8 cellular contexts compared by ENCODE assay signal in genomic region chr3:16841906-16842709, GRCh38. TPM values are rescaled to one million over a fixed set of nuclear protein-coding genes. Genes with fewer than 3 reads are reported as not detected.
DNase-seq lines count a peak whose midpoint lies in the region; ATAC-seq and TF ChIP-seq lines count a peak whose summit lies in the region.

No MANE protein-coding gene starts in this region.

- H3K9me3 ChIP-seq in stomach, result no peaks in the 10 kb centered on the region

- H3K4me3 Mint-ChIP-seq in activated naive CD4-positive, alpha-beta T cell treated with anti-CD3 and anti-CD28 coated beads for 36 hours, result peak overlapping the region; percentile 72
- H3K4me3 Mint-ChIP-seq in naive B cell, result peak overlapping the region; percentile 28 to 87 (median 79)

- no peaks in the 10 kb centered on the region for H3K9me3 Mint-ChIP-seq in activated naive CD4-positive, alpha-beta T cell treated with anti-CD3 and anti-CD28 coated beads for 36 hours
- no peaks in the 10 kb centered on the region for H3K9me3 Mint-ChIP-seq in naive B cell

- TF ChIP-seq EP300 in stomach (IDR thresholded peaks at IDR 0.05), result no peak

- TF ChIP-seq CTCF in stomach (IDR thresholded peaks at IDR 0.05), result no peak

- H3K27me3 ChIP-seq in stomach, result no peaks in the 10 kb centered on the region

- peak overlapping the region; percentile 93 for H3K27ac Mint-ChIP-seq in activated naive CD4-positive, alpha-beta T cell treated with anti-CD3 and anti-CD28 coated beads for 36 hours
- peak overlapping the region; percentile 96 to 99 (median 98) for H3K27ac Mint-ChIP-seq in naive B cell

- H3K4me1 Mint-ChIP-seq in activated naive CD4-positive, alpha-beta T cell treated with anti-CD3 and anti-CD28 coated beads for 36 hours (ENCODE audit: low read depth), result peaks cover 71% of the 10 kb centered on the region
- peaks cover 48 to 58% (median 54%) of the 10 kb centered on the region in 3 donors for H3K4me1 Mint-ChIP-seq in naive B cell

- H3K36me3 Mint-ChIP-seq in activated naive CD4-positive, alpha-beta T cell treated with anti-CD3 and anti-CD28 coated beads for 36 hours (ENCODE audit: low read depth), result no peaks in the 10 kb centered on the region
- no peaks in the 10 kb centered on the region for H3K36me3 Mint-ChIP-seq in naive B cell

- H3K27ac ChIP-seq in stomach, result peak overlapping the region; percentile 56 to 86 (median 65)

- peak; percentile 89 for ATAC-seq in GM18907 (IDR thresholded peaks at IDR 0.05; ENCODE audit: unreplicated experiment)
- ATAC-seq in HG02943 (IDR thresholded peaks at IDR 0.05; ENCODE audit: low read depth, unreplicated experiment), result peak; percentile 75
- peak; percentile 92 to 93 for ATAC-seq in naive B cell (ENCODE audit: low read depth in 2 of 2)

- no peak for TF ChIP-seq POLR2A in stomach (IDR thresholded peaks at IDR 0.05)

- intact Hi-C loops in activated naive CD4-positive, alpha-beta T cell treated with anti-CD3 and anti-CD28 coated beads for 36 hours (cut with micrococcal nuclease), result loop anchor here (1.0 to 5.0 kb wide), 11 partner anchors 8 to 535 kb away; partner anchors contain the start of gene RFTN1
- intact Hi-C loops in stomach (cut with DNase I; ENCODE audit: low total_unique reads), result no loop called here

- DNase-seq in OCI-M1 (lab: John Stamatoyannopoulos, UW), result peak; percentile 55
- peak; percentile 91 for DNase-seq in activated naive CD4-positive, alpha-beta T cell treated with anti-CD3 and anti-CD28 coated beads for 36 hours
- DNase-seq in naive B cell, result peak; percentile 83
- peak; percentile 64 for DNase-seq in stomach
- no peak for DNase-seq in DMS114 treated with DMSO at 0.1 percent for 48 hours (lab: John Stamatoyannopoulos, UW; ENCODE audit: unreplicated experiment)
- DNase-seq in SKM-1 (lab: John Stamatoyannopoulos, UW; ENCODE audit: unreplicated experiment), result no peak

- peaks cover 12 to 41% (median 28%) of the 10 kb centered on the region in 4 donors for H3K4me1 ChIP-seq in stomach

- CTCF ChIA-PET in activated naive CD4-positive, alpha-beta T cell treated with anti-CD3 and anti-CD28 coated beads for 36 hours (lab: Charles Lee), result interaction anchor here (1.2 to 1.7 kb wide), 3 partner anchors 13 to 48 kb away, joined by 3 to 6 read pairs (median 6); partner anchors contain the start of gene PLCL2

- H3K27me3 Mint-ChIP-seq in activated naive CD4-positive, alpha-beta T cell treated with anti-CD3 and anti-CD28 coated beads for 36 hours (ENCODE audit: low read depth), result no peaks in the 10 kb centered on the region
- no peaks in the 10 kb centered on the region for H3K27me3 Mint-ChIP-seq in naive B cell

- 31 to 50% (median 47%) methylated on average over 12 of the region's 12 CpGs for WGBS in stomach, 5 donors

- H3K36me3 ChIP-seq in stomach, result no peaks in the 10 kb centered on the region

- peak overlapping the region in 1 of 4 donors; percentile 13 for H3K4me3 ChIP-seq in stomach

RNA-seq across cellular contexts. Expression of gene PLCL2, which starts 42.6 kb away (rescaled TPM):
- total RNA-seq in activated naive CD4-positive, alpha-beta T cell treated with anti-CD3 and anti-CD28 coated beads for 36 hours, result 10 to 100 TPM; 19.9 to 20.5 TPM
- polyA plus RNA-seq in naive B cell (ENCODE audit: low read depth in 6 of 6) (10 to 100 TPM; 65.7 to 92.7 (median 69.1) TPM), stomach (1 to 10 TPM; 1.0 to 5.8 (median 5.5) TPM)
- 10 to 100 TPM in 3 of 5 donors, 1 to 10 TPM in 2; 2.9 to 34.9 (median 14.3) TPM for total RNA-seq in stomach

Comparison
In these comparisons a context has a peak if more than half of its experiments do, and no peak if none do; other contexts are left out.
1. DNase-seq: peak in OCI-M1 (single experiment), activated naive CD4-positive, alpha-beta T cell treated with anti-CD3 and anti-CD28 coated beads for 36 hours (single experiment), naive B cell (single experiment) and stomach (single experiment); none in DMS114 treated with DMSO at 0.1 percent for 48 hours (single experiment) and SKM-1 (single experiment).
2. Peak in every context shown above with its lines, with median percentiles within 50 percentile points of each other: ATAC-seq.